In genomic region chr2:89818873-89819272, GRCh38 we compare ENCODE assay signal across 2 cellular contexts.
TF ChIP-seq lines count a peak whose summit lies in the region.

No MANE protein-coding gene starts in this region.

TF ChIP-seq in IMR-90, 13 proteins besides CTCF, POLR2A, EP300 and RAD21 (continued from another document):
- TF ChIP-seq CHD1 (IDR thresholded peaks at IDR 0.05; ENCODE audit: low read depth, low read length) (no peak), MAFK (IDR thresholded peaks at IDR 0.05; ENCODE audit: low read depth, low read length) (no peak), CEBPB (IDR thresholded peaks at IDR 0.05; ENCODE audit: low read depth, low read length) (no peak), USF2 (IDR thresholded peaks at IDR 0.05; ENCODE audit: low read depth, low read length) (no peak), NFE2L2 (IDR thresholded peaks at IDR 0.05; ENCODE audit: low read depth, low read length) (no peak), BHLHE40 (IDR thresholded peaks at IDR 0.05; ENCODE audit: low read depth, low read length) (no peak), RCOR1 (IDR thresholded peaks at IDR 0.05; ENCODE audit: insufficient replicate concordance, low read length) (no peak), SMC3 (IDR thresholded peaks at IDR 0.05; ENCODE audit: low read depth, low read length) (no peak), FOS (IDR thresholded peaks at IDR 0.05; ENCODE audit: low read depth, low read length) (no peak), MXI1 (IDR thresholded peaks at IDR 0.05; ENCODE audit: borderline replicate concordance, low read depth, low read length) (no peak), RFX5 (IDR thresholded peaks at IDR 0.05; ENCODE audit: low read depth, low read length) (no peak), ELK1 (IDR thresholded peaks at IDR 0.05; ENCODE audit: borderline replicate concordance, low read depth, low read length) (no peak)

TF ChIP-seq in liver, 16 proteins besides CTCF, POLR2A, EP300 and RAD21 (continued from another document):
- no peak for TF ChIP-seq ZBTB33 (IDR thresholded peaks at IDR 0.05)
- TF ChIP-seq GABPA (IDR thresholded peaks at IDR 0.05 in 1 of 2, conservative IDR thresholded peaks at IDR 0.05 in 1 of 2) = no peak
- no peak for TF ChIP-seq YY1 (IDR thresholded peaks at IDR 0.05)
- no peak for TF ChIP-seq JUND (IDR thresholded peaks at IDR 0.05)
